Comparison of ENCODE assay signal across 8 cellular contexts in genomic region chr10:102352066-102352715, GRCh38. TPM values are rescaled to one million over a fixed set of nuclear protein-coding genes. Genes with fewer than 3 reads are reported as not detected.
A peak's percentile ranks its signal among the peaks of the same experiment; 100 is the strongest.
DNase-seq lines count a peak whose midpoint lies in the region; ATAC-seq and TF ChIP-seq lines count a peak whose summit lies in the region.

No MANE protein-coding gene starts in this region.

- no peaks in the 10 kb centered on the region for H3K27me3 ChIP-seq in right cardiac atrium (ENCODE audit: control insufficient read depth, insufficient read depth)
- H3K27me3 ChIP-seq in gastrocnemius medialis: no peaks in the 10 kb centered on the region

- H3K27ac ChIP-seq in right cardiac atrium (ENCODE audit: low read length) (no peak overlapping the region), gastrocnemius medialis (no peak overlapping the region)

- peaks cover 20% of the 10 kb centered on the region for H3K36me3 Mint-ChIP-seq in activated naive CD8-positive, alpha-beta T cell treated with anti-CD3 and anti-CD28 coated beads, Interleukin-2, amount 50 U/mL, for 24 hours (ENCODE audit: low read depth)

- H3K4me3 Mint-ChIP-seq in activated naive CD8-positive, alpha-beta T cell treated with anti-CD3 and anti-CD28 coated beads, Interleukin-2, amount 50 U/mL, for 24 hours: no peak overlapping the region

- WGBS in right cardiac atrium: 77% methylated on average over 7 of the region's 7 CpGs

- H3K9me3 ChIP-seq in right cardiac atrium (ENCODE audit: control insufficient read depth, low read length) (no peaks in the 10 kb centered on the region), gastrocnemius medialis (no peaks in the 10 kb centered on the region)

- H3K4me1 ChIP-seq in right cardiac atrium (ENCODE audit: control insufficient read depth, insufficient read depth, low read length): no peaks in the 10 kb centered on the region
- H3K4me1 ChIP-seq in gastrocnemius medialis: peaks cover 6 to 7% of the 10 kb centered on the region in 2 donors

- intact Hi-C loops in right cardiac atrium (cut with DNase I): loop anchor here (2.0 to 10.0 kb wide), 4 partner anchors 120 to 187 kb away; no protein-coding TSS in a partner anchor
- intact Hi-C loops in gastrocnemius medialis (cut with DNase I; ENCODE audit: low total_unique reads): loop anchor here (1.0 to 2.0 kb wide), 2 partner anchors 122 to 183 kb away; no protein-coding TSS in a partner anchor

- no peaks in the 10 kb centered on the region for H3K27me3 Mint-ChIP-seq in activated naive CD8-positive, alpha-beta T cell treated with anti-CD3 and anti-CD28 coated beads, Interleukin-2, amount 50 U/mL, for 24 hours

- peak; percentile 72 for ATAC-seq in activated naive CD8-positive, alpha-beta T cell treated with anti-CD3 and anti-CD28 coated beads, Interleukin-2, amount 50 U/mL, for 24 hours
- ATAC-seq in right cardiac atrium (peak; percentile 60 to 73), gastrocnemius medialis (peak in 1 of 2 donors; percentile 20), GM18858 (IDR thresholded peaks at IDR 0.05; ENCODE audit: unreplicated experiment) (no peak), HG02642 (IDR thresholded peaks at IDR 0.05; ENCODE audit: poor library complexity, unreplicated experiment) (no peak)

- H3K27ac Mint-ChIP-seq in activated naive CD8-positive, alpha-beta T cell treated with anti-CD3 and anti-CD28 coated beads, Interleukin-2, amount 50 U/mL, for 24 hours: no peak overlapping the region

- peak; percentile 62 to 92 (median 84) for TF ChIP-seq CTCF in gastrocnemius medialis (IDR thresholded peaks at IDR 0.05 in 4 of 5, conservative IDR thresholded peaks at IDR 0.05 in 1 of 5)

- H3K4me3 ChIP-seq in right cardiac atrium (ENCODE audit: low read length): no peak overlapping the region
- H3K4me3 ChIP-seq in gastrocnemius medialis: no peak overlapping the region

- no peak for TF ChIP-seq POLR2A in gastrocnemius medialis (IDR thresholded peaks at IDR 0.05)

- DNase-seq in ELR (ENCODE audit: low read depth): peak; percentile 79
- peak; percentile 81 for DNase-seq in NAMALWA (ENCODE audit: low spot score)
- peak; percentile 46 for DNase-seq in SW480 (ENCODE audit: low spot score)
- peak; percentile 77 for DNase-seq in activated naive CD8-positive, alpha-beta T cell treated with anti-CD3 and anti-CD28 coated beads, Interleukin-2, amount 50 U/mL, for 24 hours
- peak; percentile 48 to 66 (median 55) for DNase-seq in right cardiac atrium
- DNase-seq in gastrocnemius medialis: peak in 1 of 2 donors; percentile 35

- in situ Hi-C loops in gastrocnemius medialis (cut with MboI; ENCODE audit: low sequenced_read_pairs in 4 of 4): no loop called here

- H3K4me1 Mint-ChIP-seq in activated naive CD8-positive, alpha-beta T cell treated with anti-CD3 and anti-CD28 coated beads, Interleukin-2, amount 50 U/mL, for 24 hours: no peaks in the 10 kb centered on the region

- H3K36me3 ChIP-seq in gastrocnemius medialis: peaks cover 0 to 52% of the 10 kb centered on the region in 2 donors

- no peaks in the 10 kb centered on the region for H3K9me3 Mint-ChIP-seq in activated naive CD8-positive, alpha-beta T cell treated with anti-CD3 and anti-CD28 coated beads, Interleukin-2, amount 50 U/mL, for 24 hours

RNA-seq across cellular contexts. Expression of gene NFKB2, which starts 43.3 kb away (rescaled TPM):
- total RNA-seq in right cardiac atrium: 10 to 100 TPM in 3 of 4 donors, 1 to 10 TPM in 1; 9.3 to 18.2 (median 15.3) TPM
- polyA plus RNA-seq in right cardiac atrium: 9.7 TPM
- total RNA-seq in gastrocnemius medialis: 10 to 100 TPM in 3 of 4 donors, 1 to 10 TPM in 1; 8.6 to 17.3 (median 12.8) TPM

Comparison
In these comparisons a context has a peak if more than half of its experiments do, and no peak if none do; other contexts are left out.
1. ATAC-seq: peak in activated naive CD8-positive, alpha-beta T cell treated with anti-CD3 and anti-CD28 coated beads, Interleukin-2, amount 50 U/mL, for 24 hours (single experiment) and right cardiac atrium (2 of 2); none in GM18858 (single experiment) and HG02642 (single experiment).